ENCODE assay signal across 29 cellular contexts in the genomic region with DNA sequence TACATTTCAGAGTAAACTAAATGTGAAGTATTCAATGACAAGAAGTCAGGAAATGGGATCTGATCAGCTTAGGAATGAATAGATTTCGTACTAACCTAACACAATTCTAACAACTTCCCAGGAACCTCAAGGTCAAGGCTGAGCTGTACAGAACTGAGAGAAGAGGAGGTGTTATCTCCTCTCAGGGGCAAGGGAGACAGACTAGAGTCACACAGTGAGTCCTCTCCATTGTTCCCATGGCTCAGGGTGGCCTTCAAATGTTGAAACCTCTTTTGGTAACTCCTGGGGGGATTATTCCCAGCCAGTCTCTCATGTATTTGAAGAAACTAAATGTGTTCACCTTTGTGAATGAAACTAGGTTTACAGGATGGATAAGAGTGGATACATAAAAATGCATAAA.
"Had no signal": no experiment of that assay in that cellular context is flagged by ENCODE, and none has a peak within 500 bp of the region (broad histone marks: within the 10 kb centered on the region; RNA-seq: fewer than 3 reads in every experiment).

No MANE protein-coding gene starts in this region.

- H3K4me3 ChIP-seq: stomach, suprapubic skin, testis, thoracic aorta, thyroid gland, tibial artery, tibial nerve, transverse colon, upper lobe of left lung, upper lobe of right lung, uterus, vagina had no signal

- H3K4me3 Mint-ChIP-seq: stimulated activated effector memory CD8-positive, alpha-beta T cell treated with anti-CD3 and anti-CD28 coated beads, Interleukin-12 subunit alpha, Interleukin-12 subunit beta, amount 100 ng/mL, for 72 hours; stimulated activated memory B cell treated with anti-CD40 and anti-IgM and Interleukin-4, amounts not matched to agents 10 μg/mL and 1 μg/mL and 100 μg/mL, for 72 hours; stimulated activated naive B cell treated with anti-CD40 and anti-IgM and Interleukin-4, amounts not matched to agents 10 μg/mL and 1 μg/mL and 100 μg/mL, for 72 hours; stimulated activated naive CD8-positive, alpha-beta T cell treated with anti-CD3 and anti-CD28 coated beads, Interleukin-15, amount 100 ng/mL, for 72 hours; stimulated activated naive CD8-positive, alpha-beta T cell treated with anti-CD3 and anti-CD28 coated beads, Interleukin-15, Interleukin-2, amounts not matched to agents 100 ng/mL and 50 ng/mL, for 24 hours; type B pancreatic cell had no signal

- H3K36me3 ChIP-seq: stomach, suprapubic skin, thoracic aorta, thyroid gland, tibial artery, tibial nerve, transverse colon, upper lobe of left lung, upper lobe of right lung, uterus, vagina had no signal

- H3K27ac ChIP-seq: stomach, suprapubic skin, thoracic aorta, thyroid gland, tibial artery, tibial nerve, transverse colon, upper lobe of left lung, upper lobe of right lung, uterus, vagina had no signal

- H3K36me3 Mint-ChIP-seq: stimulated activated effector memory CD8-positive, alpha-beta T cell treated with anti-CD3 and anti-CD28 coated beads, Interleukin-12 subunit alpha, Interleukin-12 subunit beta, amount 100 ng/mL, for 72 hours; stimulated activated memory B cell treated with anti-CD40 and anti-IgM and Interleukin-4, amounts not matched to agents 10 μg/mL and 1 μg/mL and 100 μg/mL, for 72 hours; stimulated activated naive B cell treated with anti-CD40 and anti-IgM and Interleukin-4, amounts not matched to agents 10 μg/mL and 1 μg/mL and 100 μg/mL, for 72 hours; type B pancreatic cell had no signal

- H3K9me3 Mint-ChIP-seq: stimulated activated effector memory CD8-positive, alpha-beta T cell treated with anti-CD3 and anti-CD28 coated beads, Interleukin-12 subunit alpha, Interleukin-12 subunit beta, amount 100 ng/mL, for 72 hours; stimulated activated memory B cell treated with anti-CD40 and anti-IgM and Interleukin-4, amounts not matched to agents 10 μg/mL and 1 μg/mL and 100 μg/mL, for 72 hours; stimulated activated naive B cell treated with anti-CD40 and anti-IgM and Interleukin-4, amounts not matched to agents 10 μg/mL and 1 μg/mL and 100 μg/mL, for 72 hours; stimulated activated naive CD8-positive, alpha-beta T cell treated with anti-CD3 and anti-CD28 coated beads, Interleukin-15, amount 100 ng/mL, for 72 hours; stimulated activated naive CD8-positive, alpha-beta T cell treated with anti-CD3 and anti-CD28 coated beads, Interleukin-15, Interleukin-2, amounts not matched to agents 100 ng/mL and 50 ng/mL, for 24 hours; type B pancreatic cell had no signal

- H3K27ac Mint-ChIP-seq: stimulated activated effector memory CD8-positive, alpha-beta T cell treated with anti-CD3 and anti-CD28 coated beads, Interleukin-12 subunit alpha, Interleukin-12 subunit beta, amount 100 ng/mL, for 72 hours; stimulated activated memory B cell treated with anti-CD40 and anti-IgM and Interleukin-4, amounts not matched to agents 10 μg/mL and 1 μg/mL and 100 μg/mL, for 72 hours; stimulated activated naive B cell treated with anti-CD40 and anti-IgM and Interleukin-4, amounts not matched to agents 10 μg/mL and 1 μg/mL and 100 μg/mL, for 72 hours; stimulated activated naive CD8-positive, alpha-beta T cell treated with anti-CD3 and anti-CD28 coated beads, Interleukin-15, amount 100 ng/mL, for 72 hours; stimulated activated naive CD8-positive, alpha-beta T cell treated with anti-CD3 and anti-CD28 coated beads, Interleukin-15, Interleukin-2, amounts not matched to agents 100 ng/mL and 50 ng/mL, for 24 hours; type B pancreatic cell had no signal

- H3K27me3 ChIP-seq: testis, thyroid gland, tibial nerve, upper lobe of left lung, uterus, vagina had no signal

- H3K4me1 Mint-ChIP-seq: stimulated activated effector memory CD8-positive, alpha-beta T cell treated with anti-CD3 and anti-CD28 coated beads, Interleukin-12 subunit alpha, Interleukin-12 subunit beta, amount 100 ng/mL, for 72 hours; stimulated activated memory B cell treated with anti-CD40 and anti-IgM and Interleukin-4, amounts not matched to agents 10 μg/mL and 1 μg/mL and 100 μg/mL, for 72 hours; stimulated activated naive B cell treated with anti-CD40 and anti-IgM and Interleukin-4, amounts not matched to agents 10 μg/mL and 1 μg/mL and 100 μg/mL, for 72 hours; stimulated activated naive CD8-positive, alpha-beta T cell treated with anti-CD3 and anti-CD28 coated beads, Interleukin-15, amount 100 ng/mL, for 72 hours had no signal

- FAIRE-seq: urothelium cell line had no signal

- H3K9me3 ChIP-seq: stomach, suprapubic skin, testis, thoracic aorta, thyroid gland, tibial artery, tibial nerve, transverse colon, upper lobe of left lung, upper lobe of right lung, uterus, vagina had no signal

- H3K4me1 ChIP-seq: thyroid gland, tibial artery, transverse colon, upper lobe of left lung, upper lobe of right lung, uterus, vagina had no signal

- DNase-seq: stimulated activated CD4-positive, alpha-beta T cell treated with anti-CD3 and anti-CD28 coated beads, Interleukin-2, amount 100 ng/mL, for 48 hours; stimulated activated CD4-positive, alpha-beta T cell treated with anti-CD3 and anti-CD28 coated beads, Interleukin-4, amount 100 ng/mL, for 1 hour; stimulated activated CD4-positive, alpha-beta T cell treated with anti-CD3 and anti-CD28 coated beads, Interleukin-4, amount 100 ng/mL, for 24 hours; stimulated activated CD4-positive, alpha-beta T cell treated with anti-CD3 and anti-CD28 coated beads, Interleukin-4, amount 100 ng/mL, for 4 hours; stimulated activated CD8-positive, alpha-beta memory T cell treated with anti-CD3 and anti-CD28 coated beads, Interleukin-4, amount 100 ng/mL, for 48 hours; stimulated activated naive B cell treated with anti-CD40 and anti-IgM and Interleukin-4, amounts not matched to agents 10 μg/mL and 1 μg/mL and 100 μg/mL, for 72 hours; stimulated activated naive CD4-positive, alpha-beta T cell; stimulated activated naive CD4-positive, alpha-beta T cell treated with Interleukin-2 at 50 U/mL for 16 hours; stimulated activated naive CD8-positive, alpha-beta T cell treated with anti-CD3 and anti-CD28 coated beads, Interleukin-15, amount 100 ng/mL, for 72 hours; stimulated activated naive CD8-positive, alpha-beta T cell treated with anti-CD3 and anti-CD28 coated beads, Interleukin-15, Interleukin-2, amounts not matched to agents 100 U/mL and 50 U/mL, for 24 hours; stomach; substantia nigra; testis; thyroid gland; tibial artery; transverse colon; trophoblast cell; upper lobe of left lung; upper lobe of right lung; uterus had no signal

- ATAC-seq: stimulated activated effector memory CD8-positive, alpha-beta T cell treated with anti-CD3 and anti-CD28 coated beads, Interleukin-12 subunit alpha, Interleukin-12 subunit beta, amount 100 ng/mL, for 72 hours; stimulated activated memory B cell treated with anti-CD40 and anti-IgM and Interleukin-4, amounts not matched to agents 10 μg/mL and 1 μg/mL and 100 μg/mL, for 72 hours; stimulated activated naive B cell treated with anti-CD40 and anti-IgM and Interleukin-4, amounts not matched to agents 10 μg/mL and 1 μg/mL and 100 μg/mL, for 72 hours; stimulated activated naive CD8-positive, alpha-beta T cell treated with anti-CD3 and anti-CD28 coated beads, Interleukin-15, amount 100 ng/mL, for 72 hours; stimulated activated naive CD8-positive, alpha-beta T cell treated with anti-CD3 and anti-CD28 coated beads, Interleukin-15, Interleukin-2, amounts not matched to agents 100 U/mL and 50 U/mL, for 24 hours; upper lobe of right lung had no signal
